30 cellular contexts compared by ENCODE assay signal in genomic region chr3:144866504-144866903, GRCh38.
DNase-seq lines count a peak whose midpoint lies in the region; ATAC-seq and TF ChIP-seq lines count a peak whose summit lies in the region.
"Had no signal": no experiment of that assay in that cellular context is flagged by ENCODE, and none has a peak within 500 bp of the region (broad histone marks: within the 10 kb centered on the region; RNA-seq: fewer than 3 reads in every experiment).

No MANE protein-coding gene starts in this region.

- no peak overlapping the region for H3K4me3 ChIP-seq in BLaER1 treated with 17β-estradiol and CSF1 and Interleukin-3, amounts not matched to agents 10 nM and 100 nM
- no peak overlapping the region for H3K4me3 ChIP-seq in left lung
- H3K4me3 ChIP-seq: cardiac muscle cell, gastrocnemius medialis, K562, lung, neural progenitor cell, thoracic aorta had no signal

- H3K36me3 ChIP-seq in BLaER1 treated with 17β-estradiol and CSF1 and Interleukin-3, amounts not matched to agents 10 nM and 100 nM: no peaks in the 10 kb centered on the region
- H3K36me3 ChIP-seq in left lung: no peaks in the 10 kb centered on the region
- H3K36me3 ChIP-seq: cardiac muscle cell, gastrocnemius medialis, neural progenitor cell, thoracic aorta had no signal

- POLR2A ChIA-PET in activated CD4-positive, alpha-beta memory T cell treated with anti-CD3 and anti-CD28 coated beads for 36 hours (lab: Charles Lee): no interaction called here

- intact Hi-C loops in left lung (cut with DNase I): no loop called here
- intact Hi-C loops in activated CD4-positive, alpha-beta memory T cell treated with anti-CD3 and anti-CD28 coated beads for 36 hours (cut with micrococcal nuclease): no loop called here

- DNase-seq in NOMO-1 (lab: John Stamatoyannopoulos, UW; ENCODE audit: unreplicated experiment in 2 of 2) (peak; percentile 82 to 97), dedifferentiated amniotic fluid mesenchymal stem cell (ENCODE audit: extremely low spot score) (peak; percentile 60), left lung (no peak), hypothalamus (lab: John Stamatoyannopoulos, UW) (no peak), T-helper 17 cell (no peak)
- DNase-seq in activated CD4-positive, alpha-beta memory T cell treated with anti-CD3 and anti-CD28 coated beads for 36 hours: no peak
- DNase-seq: ACHN; activated CD4-positive, alpha-beta T cell treated with anti-CD3 and anti-CD28 coated beads, Interleukin-2, amount 50 U/mL, for 48 hours; activated CD8-positive, alpha-beta memory T cell treated with anti-CD3 and anti-CD28 coated beads, Interleukin-2, amount 50 U/mL, for 48 hours; aorta; CD4-positive, alpha-beta memory T cell; dermis blood vessel endothelial cell; DMS 273 treated with DMSO at 0.1 percent for 48 hours; gastrocnemius medialis; kidney; MM.1S; NCI-H1694 treated with DMSO at 0.1 percent for 48 hours; NCI-H69; stimulated activated CD4-positive, alpha-beta T cell treated with anti-CD3 and anti-CD28 coated beads, Interleukin-15, amount 100 ng/mL, for 24 hours; stimulated activated naive CD8-positive, alpha-beta T cell treated with anti-CD3 and anti-CD28 coated beads, Interleukin-15, Interleukin-2, amounts not matched to agents 100 U/mL and 50 U/mL, for 24 hours had no signal

- H3K9me3 Mint-ChIP-seq in activated CD4-positive, alpha-beta memory T cell treated with anti-CD3 and anti-CD28 coated beads for 36 hours: peaks cover 6% of the 10 kb centered on the region
- H3K9me3 Mint-ChIP-seq: activated T-helper 2 cell treated with anti-CD3 and anti-CD28 coated beads, Interferon-gamma antibody, Interleukin-2, Interleukin-4, amounts not matched to agents 10 μg/mL and 5 μg/mL and 100 μg/mL, durations not matched to agents 14 hours and 24 hours and 36 hours; neural progenitor cell had no signal

- H3K27me3 Mint-ChIP-seq in activated CD4-positive, alpha-beta memory T cell treated with anti-CD3 and anti-CD28 coated beads for 36 hours: no peaks in the 10 kb centered on the region
- no peaks in the 10 kb centered on the region for H3K27me3 Mint-ChIP-seq in T-helper 17 cell
- H3K27me3 Mint-ChIP-seq: CD4-positive, alpha-beta memory T cell; progenitor cell of endocrine pancreas had no signal

- peak overlapping the region in 3 of 11 experiments; percentile 19 to 46 (median 38); a peak in 4 of 22 replicates for H3K9ac ChIP-seq in BLaER1 treated with 17β-estradiol and CSF1 and Interleukin-3, amounts not matched to agents 10 nM and 100 nM
- H3K9ac ChIP-seq: neural progenitor cell had no signal

- no peaks in the 10 kb centered on the region for H3K36me3 Mint-ChIP-seq in activated CD4-positive, alpha-beta memory T cell treated with anti-CD3 and anti-CD28 coated beads for 36 hours
- H3K36me3 Mint-ChIP-seq in T-helper 17 cell (ENCODE audit: low read depth): no peaks in the 10 kb centered on the region
- H3K36me3 Mint-ChIP-seq: activated naive CD4-positive, alpha-beta T cell treated with anti-CD3 and anti-CD28 coated beads, Interleukin-2, amount 50 U/mL, for 72 hours; CD4-positive, alpha-beta memory T cell; neural progenitor cell had no signal

- CTCF ChIA-PET in activated CD4-positive, alpha-beta memory T cell treated with anti-CD3 and anti-CD28 coated beads for 36 hours (lab: Charles Lee): no interaction called here

- peaks cover 6 to 22% (median 17%) of the 10 kb centered on the region in 10 experiments; a peak in 16 of 20 replicates for H3K4me1 ChIP-seq in BLaER1 treated with 17β-estradiol and CSF1 and Interleukin-3, amounts not matched to agents 10 nM and 100 nM
- no peaks in the 10 kb centered on the region for H3K4me1 ChIP-seq in left lung
- H3K4me1 ChIP-seq: gastrocnemius medialis, neural progenitor cell had no signal

- no peaks in the 10 kb centered on the region for H4K20me1 ChIP-seq in BLaER1 treated with 17β-estradiol and CSF1 and Interleukin-3, amounts not matched to agents 10 nM and 100 nM

- TF ChIP-seq CTCF in left lung (IDR thresholded peaks at IDR 0.05): no peak

- H3K27ac Mint-ChIP-seq in activated CD4-positive, alpha-beta memory T cell treated with anti-CD3 and anti-CD28 coated beads for 36 hours: no peak overlapping the region
- no peak overlapping the region for H3K27ac Mint-ChIP-seq in T-helper 17 cell
- H3K27ac Mint-ChIP-seq: activated naive CD4-positive, alpha-beta T cell treated with anti-CD3 and anti-CD28 coated beads, Interleukin-2, amount 50 U/mL, for 72 hours; activated T-helper 2 cell treated with anti-CD3 and anti-CD28 coated beads, Interferon-gamma antibody, Interleukin-2, Interleukin-4, amounts not matched to agents 10 μg/mL and 5 μg/mL and 100 μg/mL, durations not matched to agents 14 hours and 24 hours and 36 hours; CD4-positive, alpha-beta memory T cell; neural progenitor cell; progenitor cell of endocrine pancreas had no signal

- peak overlapping the region; percentile 8 to 90 (median 63); a peak in 18 of 22 replicates for H3K4me2 ChIP-seq in BLaER1 treated with 17β-estradiol and CSF1 and Interleukin-3, amounts not matched to agents 10 nM and 100 nM
- H3K4me2 ChIP-seq: neural progenitor cell had no signal

- H3K27me3 ChIP-seq in BLaER1 treated with 17β-estradiol and CSF1 and Interleukin-3, amounts not matched to agents 10 nM and 100 nM: no peaks in the 10 kb centered on the region
- H3K27me3 ChIP-seq in left lung: no peaks in the 10 kb centered on the region
- H3K27me3 ChIP-seq: cardiac muscle cell, gastrocnemius medialis, neural progenitor cell had no signal

- H3K9me3 ChIP-seq in BLaER1 treated with 17β-estradiol and CSF1 and Interleukin-3, amounts not matched to agents 10 nM and 100 nM (replicated peaks in 1 of 11): no peaks in the 10 kb centered on the region
- H3K9me3 ChIP-seq in left lung: no peaks in the 10 kb centered on the region
- no peaks in the 10 kb centered on the region for H3K9me3 ChIP-seq in T-helper 17 cell (ENCODE audit: control insufficient read depth, low read length, poor library complexity, severe bottlenecking)
- H3K9me3 ChIP-seq: gastrocnemius medialis, thoracic aorta had no signal

- H3K4me3 Mint-ChIP-seq in activated CD4-positive, alpha-beta memory T cell treated with anti-CD3 and anti-CD28 coated beads for 36 hours: no peak overlapping the region
- no peak overlapping the region for H3K4me3 Mint-ChIP-seq in T-helper 17 cell
- H3K4me3 Mint-ChIP-seq: CD4-positive, alpha-beta memory T cell; neural progenitor cell had no signal

- H3K4me1 Mint-ChIP-seq in activated CD4-positive, alpha-beta memory T cell treated with anti-CD3 and anti-CD28 coated beads for 36 hours (ENCODE audit: low read depth): no peaks in the 10 kb centered on the region
- H3K4me1 Mint-ChIP-seq in T-helper 17 cell: no peaks in the 10 kb centered on the region
- H3K4me1 Mint-ChIP-seq: CD4-positive, alpha-beta memory T cell; neural progenitor cell had no signal

- ATAC-seq in left lung (peak; percentile 41), HG02981 (IDR thresholded peaks at IDR 0.05; ENCODE audit: unreplicated experiment) (no peak), T-helper 17 cell (no peak)
- ATAC-seq: activated naive CD4-positive, alpha-beta T cell treated with anti-CD3 and anti-CD28 coated beads, Interleukin-2, amount 50 U/mL, for 72 hours; gastrocnemius medialis; K562; stimulated activated naive CD8-positive, alpha-beta T cell treated with anti-CD3 and anti-CD28 coated beads, Interleukin-15, Interleukin-2, amounts not matched to agents 100 U/mL and 50 U/mL, for 24 hours had no signal

- peak overlapping the region in 6 of 11 experiments; percentile 18 to 70 (median 53); a peak in 12 of 22 replicates for H3K27ac ChIP-seq in BLaER1 treated with 17β-estradiol and CSF1 and Interleukin-3, amounts not matched to agents 10 nM and 100 nM
- no peak overlapping the region for H3K27ac ChIP-seq in left lung
- H3K27ac ChIP-seq: cardiac muscle cell, gastrocnemius medialis, neural progenitor cell, thoracic aorta had no signal

Comparison
In these comparisons a context has a peak if more than half of its experiments do, and no peak if none do; other contexts are left out.
1. H3K27ac ChIP-seq: peak in BLaER1 treated with 17β-estradiol and CSF1 and Interleukin-3, amounts not matched to agents 10 nM and 100 nM (6 of 11); none in left lung (0 of 2).
2. DNase-seq: peak in NOMO-1 (2 of 2) and dedifferentiated amniotic fluid mesenchymal stem cell (single experiment); none in left lung (0 of 2), hypothalamus (0 of 51), activated CD4-positive, alpha-beta memory T cell treated with anti-CD3 and anti-CD28 coated beads for 36 hours (single experiment) and T-helper 17 cell (0 of 3).